ENCODE assay signal across 8 cellular contexts in genomic region chr14:22570132-22570949, GRCh38. TPM values are rescaled to one million over a fixed set of nuclear protein-coding genes. Genes with fewer than 3 reads are reported as not detected.
DNase-seq lines count a peak whose midpoint lies in the region; TF ChIP-seq lines count a peak whose summit lies in the region.

No MANE protein-coding gene starts in this region.

- TF ChIP-seq EP300 in tibial nerve (IDR thresholded peaks at IDR 0.05): no peak

- H3K4me3 ChIP-seq in HAP-1 (no peak overlapping the region), fibroblast of pulmonary artery (replicated peaks; ENCODE audit: low read depth, low read length) (no peak overlapping the region), tibial nerve (no peak overlapping the region)

- in situ Hi-C loops in HAP-1 (cut with MboI; ENCODE audit: low sequenced_read_pairs): loop anchor here (25.0 kb wide), 1 partner anchor 492 kb away; the partner anchor contains the start of gene CDH24

- peaks cover 5% of the 10 kb centered on the region for H3K36me3 Mint-ChIP-seq in neural crest cell (ENCODE audit: low read depth)

- peaks cover 7% of the 10 kb centered on the region for H3K4me1 Mint-ChIP-seq in neural crest cell

- 20 to 25% methylated on average over 8 of the region's 8 CpGs for WGBS in tibial nerve, 2 donors

- DNase-seq in GF-D8 (lab: John Stamatoyannopoulos, UW) (peak; percentile 96), HAP-1 (ENCODE audit: low spot score in 2 of 2) (peak; percentile 68 to 82), RKO (ENCODE audit: low spot score) (peak; percentile 76), activated T-helper 1 cell treated with Interleukin-2 at 50 U/mL for 16 hours (ENCODE audit: low read depth) (peak; percentile 70), fibroblast of pulmonary artery (ENCODE audit: low read depth) (peak; percentile 90), neural crest cell (ENCODE audit: low read depth, low spot score) (peak; percentile 64), tibial nerve (ENCODE audit: low spot score in 2 of 2) (peak; percentile 73 to 99)

- H3K9me3 Mint-ChIP-seq in neural crest cell: no peaks in the 10 kb centered on the region

- no peak overlapping the region for H3K27ac Mint-ChIP-seq in neural crest cell (ENCODE audit: unreplicated experiment)

- no peak for TF ChIP-seq POLR2A in tibial nerve (IDR thresholded peaks at IDR 0.05)

- H3K36me3 ChIP-seq in HAP-1 (replicated peaks): peaks cover 46% of the 10 kb centered on the region
- peaks cover 0 to 25% (median 0%) of the 10 kb centered on the region in 3 donors for H3K36me3 ChIP-seq in tibial nerve

- no peak overlapping the region for H3K4me3 Mint-ChIP-seq in neural crest cell

- peak overlapping the region; percentile 26 to 79 (median 54) for H3K27ac ChIP-seq in tibial nerve

- peaks cover 3% of the 10 kb centered on the region for H3K4me1 ChIP-seq in HAP-1
- H3K4me1 ChIP-seq in tibial nerve: peaks cover 0 to 29% (median 10%) of the 10 kb centered on the region in 4 donors

- H3K9me3 ChIP-seq in HAP-1: no peaks in the 10 kb centered on the region
- H3K9me3 ChIP-seq in tibial nerve: no peaks in the 10 kb centered on the region

- H3K27me3 ChIP-seq in HAP-1 (ENCODE audit: low read depth): no peaks in the 10 kb centered on the region
- H3K27me3 ChIP-seq in tibial nerve: no peaks in the 10 kb centered on the region

- peak; percentile 80 for TF ChIP-seq CTCF in LNCAP (IDR thresholded peaks at IDR 0.05)
- TF ChIP-seq CTCF in fibroblast of pulmonary artery (IDR thresholded peaks at IDR 0.05; ENCODE audit: low read length, missing control alignments): peak; percentile 70
- TF ChIP-seq CTCF in neural crest cell (conservative IDR thresholded peaks at IDR 0.05): peak; percentile 86
- TF ChIP-seq CTCF in tibial nerve (IDR thresholded peaks at IDR 0.05): peak; percentile 66 to 92 (median 90)

- H3K27me3 Mint-ChIP-seq in neural crest cell (ENCODE audit: low read depth): no peaks in the 10 kb centered on the region

RNA-seq across cellular contexts. Expression of gene DAD1, which starts 18.7 kb away (rescaled TPM):
- 151 and 155 TPM in 2 replicates for total RNA-seq in neural crest cell
- total RNA-seq in tibial nerve: 100 to 1,000 TPM; 128 to 254 (median 198) TPM

RNA-seq across cellular contexts. Expression of gene ABHD4, which starts 27.8 kb away (rescaled TPM):
- total RNA-seq in neural crest cell (11.2 and 11.6 TPM in 2 replicates), tibial nerve (10 to 100 TPM; 16.1 to 42.4 (median 31.9) TPM)
